21 cellular contexts compared by ENCODE assay signal in the genomic region with DNA sequence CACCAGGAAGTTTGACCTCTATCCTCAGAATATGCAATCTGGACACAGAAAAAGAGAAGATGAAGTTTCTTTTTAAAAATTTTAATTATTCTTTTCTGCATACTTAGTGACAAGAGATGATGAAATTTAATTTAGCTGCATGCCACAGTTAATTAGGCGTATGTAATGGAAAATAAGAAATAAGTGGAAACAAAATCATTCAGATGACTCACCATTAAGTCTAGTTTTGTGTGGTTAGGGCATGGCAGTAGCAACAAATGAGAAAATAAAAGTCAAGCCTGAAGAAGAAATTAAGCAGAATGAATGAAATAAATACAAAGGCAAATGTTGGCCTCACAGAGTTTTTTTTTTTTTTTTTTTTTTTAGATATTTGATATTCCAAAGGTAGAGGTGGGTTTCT. TPM values are rescaled to one million over a fixed set of nuclear protein-coding genes. Genes with fewer than 3 reads are reported as not detected.
DNase-seq lines count a peak whose midpoint lies in the region; ATAC-seq, FAIRE-seq and TF ChIP-seq lines count a peak whose summit lies in the region.
"Had no signal": no experiment of that assay in that cellular context is flagged by ENCODE, and none has a peak within 500 bp of the region (broad histone marks: within the 10 kb centered on the region; RNA-seq: fewer than 3 reads in every experiment).

No MANE protein-coding gene starts in this region.

- DNase-seq in AG08395 (ENCODE audit: low spot score) (peak; percentile 18), H54 (ENCODE audit: insufficient read length, low spot score) (no peak), astrocyte of the cerebellum (ENCODE audit: low read depth) (peak; percentile 47), renal cortical epithelial cell (ENCODE audit: low read depth) (peak; percentile 59), DMS114 treated with DMSO at 0.1 percent for 48 hours (lab: John Stamatoyannopoulos, UW; ENCODE audit: unreplicated experiment) (no peak), mucosa of descending colon (no peak), NCI-H1092 treated with DMSO at 0.1 percent for 48 hours (lab: John Stamatoyannopoulos, UW) (no peak)
- DNase-seq: CD4-positive, alpha-beta memory T cell; DMS53; Kasumi-1; NCI-H1105 treated with DMSO at 0.1 percent for 48 hours; NCI-H1694; NCI-H2227 treated with DMSO at 0.1 percent for 48 hours; NCI-H510A treated with DMSO at 0.1 percent for 48 hours; NCI-H82; OCI-M1; RPMI8226; SHP77 treated with DMSO at 0.1 percent for 48 hours had no signal

- intact Hi-C loops in mucosa of descending colon (cut with DNase I, micrococcal nuclease): no loop called here

- TF ChIP-seq CTCF in astrocyte of the cerebellum (IDR thresholded peaks at IDR 0.05; ENCODE audit: low read depth, low read length, missing control alignments): no peak
- TF ChIP-seq CTCF in mucosa of descending colon (IDR thresholded peaks at IDR 0.05): no peak

- in situ Hi-C loops in astrocyte of the cerebellum (cut with HindIII; ENCODE audit: low sequenced_read_pairs): no loop called here

- H3K9me3 ChIP-seq in mucosa of descending colon: no peaks in the 10 kb centered on the region
- H3K9me3 ChIP-seq: BLaER1 had no signal

- H3K36me3 ChIP-seq in mucosa of descending colon (ENCODE audit: low read depth): no peaks in the 10 kb centered on the region
- H3K36me3 ChIP-seq: BLaER1 had no signal

- ATAC-seq in mucosa of descending colon: no peak
- ATAC-seq: GM23338 had no signal

- H3K4me1 ChIP-seq in mucosa of descending colon (ENCODE audit: low read depth): no peaks in the 10 kb centered on the region
- H3K4me1 ChIP-seq: BLaER1 had no signal

- H3K4me3 ChIP-seq in astrocyte of the cerebellum (ENCODE audit: low read depth, low read length): no peak overlapping the region
- no peak overlapping the region for H3K4me3 ChIP-seq in mucosa of descending colon
- H3K4me3 ChIP-seq: BLaER1, GM23338 had no signal

- peak; percentile 53 for FAIRE-seq in H54 (lab: Jason Lieb, UNC)
- FAIRE-seq: GM12891 had no signal

- TF ChIP-seq POLR2A in H54 (IDR thresholded peaks at IDR 0.05; ENCODE audit: low read depth, low read length): no peak

RNA-seq across cellular contexts. Expression of gene KLRD1, which starts 30.9 kb away (rescaled TPM):
- total RNA-seq in renal cortical epithelial cell (under 0.01 and 4.1 TPM in 2 replicates), mucosa of descending colon (1 to 10 TPM; 2.3 to 3.7 (median 3.6) TPM)

Comparison
In these comparisons a context has a peak if more than half of its experiments do, and no peak if none do; other contexts are left out.
1. DNase-seq: peak in AG08395 (single experiment), astrocyte of the cerebellum (single experiment) and renal cortical epithelial cell (single experiment); none in H54 (single experiment), DMS114 treated with DMSO at 0.1 percent for 48 hours (single experiment), mucosa of descending colon (0 of 3) and NCI-H1092 treated with DMSO at 0.1 percent for 48 hours (single experiment).